1 cellular context compared by ENCODE assay signal in the genomic region with DNA sequence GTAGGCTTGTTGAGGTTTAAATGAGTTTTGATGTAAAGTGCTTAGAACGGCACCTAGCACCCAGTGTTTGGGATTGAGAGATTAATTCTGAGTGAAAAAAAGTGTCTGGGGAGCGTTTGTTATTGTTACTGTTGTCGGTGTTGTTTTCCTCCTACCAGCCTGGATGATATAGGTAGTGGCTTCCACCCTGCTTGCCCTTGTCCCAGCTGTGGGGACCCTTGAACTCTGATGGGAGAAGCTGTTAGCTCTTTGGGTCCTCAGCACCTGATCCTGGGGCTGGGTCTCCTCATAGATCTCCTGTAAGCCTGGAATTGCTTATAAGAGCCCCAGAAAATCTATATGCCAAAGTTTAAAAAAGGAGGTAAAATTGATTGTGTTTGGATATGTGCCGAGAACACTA.
A peak's percentile ranks its signal among the peaks of the same experiment; 100 is the strongest.
TF ChIP-seq lines count a peak whose summit lies in the region.

No MANE protein-coding gene starts in this region.

TF ChIP-seq in GM12878, 131 proteins besides CTCF, POLR2A, EP300 and RAD21:
- TF ChIP-seq LARP7 (IDR thresholded peaks at IDR 0.05) = 0 out of 2 replicates have a peak, but pooled peaks have one; percentile 55
- TF ChIP-seq, protein P1, sequence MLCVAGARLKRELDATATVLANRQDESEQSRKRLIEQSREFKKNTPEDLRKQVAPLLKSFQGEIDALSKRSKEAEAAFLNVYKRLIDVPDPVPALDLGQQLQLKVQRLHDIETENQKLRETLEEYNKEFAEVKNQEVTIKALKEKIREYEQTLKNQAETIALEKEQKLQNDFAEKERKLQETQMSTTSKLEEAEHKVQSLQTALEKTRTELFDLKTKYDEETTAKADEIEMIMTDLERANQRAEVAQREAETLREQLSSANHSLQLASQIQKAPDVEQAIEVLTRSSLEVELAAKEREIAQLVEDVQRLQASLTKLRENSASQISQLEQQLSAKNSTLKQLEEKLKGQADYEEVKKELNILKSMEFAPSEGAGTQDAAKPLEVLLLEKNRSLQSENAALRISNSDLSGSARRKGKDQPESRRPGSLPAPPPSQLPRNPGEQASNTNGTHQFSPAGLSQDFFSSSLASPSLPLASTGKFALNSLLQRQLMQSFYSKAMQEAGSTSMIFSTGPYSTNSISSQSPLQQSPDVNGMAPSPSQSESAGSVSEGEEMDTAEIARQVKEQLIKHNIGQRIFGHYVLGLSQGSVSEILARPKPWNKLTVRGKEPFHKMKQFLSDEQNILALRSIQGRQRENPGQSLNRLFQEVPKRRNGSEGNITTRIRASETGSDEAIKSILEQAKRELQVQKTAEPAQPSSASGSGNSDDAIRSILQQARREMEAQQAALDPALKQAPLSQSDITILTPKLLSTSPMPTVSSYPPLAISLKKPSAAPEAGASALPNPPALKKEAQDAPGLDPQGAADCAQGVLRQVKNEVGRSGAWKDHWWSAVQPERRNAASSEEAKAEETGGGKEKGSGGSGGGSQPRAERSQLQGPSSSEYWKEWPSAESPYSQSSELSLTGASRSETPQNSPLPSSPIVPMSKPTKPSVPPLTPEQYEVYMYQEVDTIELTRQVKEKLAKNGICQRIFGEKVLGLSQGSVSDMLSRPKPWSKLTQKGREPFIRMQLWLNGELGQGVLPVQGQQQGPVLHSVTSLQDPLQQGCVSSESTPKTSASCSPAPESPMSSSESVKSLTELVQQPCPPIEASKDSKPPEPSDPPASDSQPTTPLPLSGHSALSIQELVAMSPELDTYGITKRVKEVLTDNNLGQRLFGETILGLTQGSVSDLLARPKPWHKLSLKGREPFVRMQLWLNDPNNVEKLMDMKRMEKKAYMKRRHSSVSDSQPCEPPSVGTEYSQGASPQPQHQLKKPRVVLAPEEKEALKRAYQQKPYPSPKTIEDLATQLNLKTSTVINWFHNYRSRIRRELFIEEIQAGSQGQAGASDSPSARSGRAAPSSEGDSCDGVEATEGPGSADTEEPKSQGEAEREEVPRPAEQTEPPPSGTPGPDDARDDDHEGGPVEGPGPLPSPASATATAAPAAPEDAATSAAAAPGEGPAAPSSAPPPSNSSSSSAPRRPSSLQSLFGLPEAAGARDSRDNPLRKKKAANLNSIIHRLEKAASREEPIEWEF (IDR thresholded peaks at IDR 0.05; ENCODE audit: insufficient replicate concordance, low read depth, low read length) = peak; percentile 10
- no peak for TF ChIP-seq CBX5 (IDR thresholded peaks at IDR 0.05; ENCODE audit: low read depth)
- 0 out of 2 replicates have a peak, but pooled peaks have one; percentile 3 for TF ChIP-seq SMARCA5 (IDR thresholded peaks at IDR 0.05)
